In genomic region chrX:1481636-1482529, GRCh38 we compare ENCODE assay signal across 8 cellular contexts. TPM values are rescaled to one million over a fixed set of nuclear protein-coding genes. Genes with fewer than 3 reads are reported as not detected.
A peak's percentile ranks its signal among the peaks of the same experiment; 100 is the strongest.
DNase-seq lines count a peak whose midpoint lies in the region; ATAC-seq and TF ChIP-seq lines count a peak whose summit lies in the region.

No MANE protein-coding gene starts in this region.

- H3K9me3 Mint-ChIP-seq in natural killer cell treated with Interleukin-12 subunit alpha and Interleukin-12 subunit beta and Interleukin-15 and Interleukin-18, amount 100 ng/mL, for 72 hours: peaks cover 6% of the 10 kb centered on the region

- H3K27ac ChIP-seq in esophagus muscularis mucosa (replicated peaks in 1 of 4) (peak overlapping the region; percentile 23 to 59 (median 46)), testis (no peak overlapping the region)

- TF ChIP-seq EP300 in esophagus muscularis mucosa (IDR thresholded peaks at IDR 0.05): no peak

- H3K4me3 ChIP-seq in esophagus muscularis mucosa (peak overlapping the region in 1 of 4 donors; percentile 5), testis (no peak overlapping the region)

- TF ChIP-seq CTCF in esophagus muscularis mucosa (IDR thresholded peaks at IDR 0.05) (peak in 1 of 3 experiments; percentile 3), testis (IDR thresholded peaks at IDR 0.05) (no peak)

- H3K27me3 Mint-ChIP-seq in natural killer cell treated with Interleukin-12 subunit alpha and Interleukin-12 subunit beta and Interleukin-15 and Interleukin-18, amount 100 ng/mL, for 72 hours: no peaks in the 10 kb centered on the region

- WGBS in esophagus muscularis mucosa: 13% methylated on average over 26 of the region's 26 CpGs
- WGBS in testis, 2 donors: 19 to 25% methylated on average over 26 of the region's 26 CpGs

- peaks cover 0 to 32% (median 0%) of the 10 kb centered on the region in 4 donors for H3K27me3 ChIP-seq in esophagus muscularis mucosa
- no peaks in the 10 kb centered on the region for H3K27me3 ChIP-seq in testis

- peaks cover 13% of the 10 kb centered on the region for H3K36me3 Mint-ChIP-seq in natural killer cell treated with Interleukin-12 subunit alpha and Interleukin-12 subunit beta and Interleukin-15 and Interleukin-18, amount 100 ng/mL, for 72 hours

- peaks cover 62 to 69% of the 10 kb centered on the region in 2 donors for H3K4me1 Mint-ChIP-seq in natural killer cell treated with Interleukin-12 subunit alpha and Interleukin-12 subunit beta and Interleukin-15 and Interleukin-18, amount 100 ng/mL, for 72 hours (ENCODE audit: low read depth in 2 of 2)

- intact Hi-C loops in esophagus muscularis mucosa (cut with DNase I): no loop called here
- intact Hi-C loops in testis (cut with DNase I; ENCODE audit: low total_unique reads): no loop called here

- H3K4me3 Mint-ChIP-seq in natural killer cell treated with Interleukin-12 subunit alpha and Interleukin-12 subunit beta and Interleukin-15 and Interleukin-18, amount 100 ng/mL, for 72 hours: peak overlapping the region; percentile 86

- DNase-seq in AG20443 (ENCODE audit: low spot score): peak; percentile 84
- peak; percentile 72 for DNase-seq in HT1080 (ENCODE audit: low read depth)
- peak; percentile 53 to 62 for DNase-seq in activated CD8-positive, alpha-beta memory T cell treated with anti-CD3 and anti-CD28 coated beads for 4 hours (ENCODE audit: low read depth in 2 of 2)
- peak; percentile 93 for DNase-seq in esophagus muscularis mucosa (ENCODE audit: extremely low spot score)
- peak; percentile 93 for DNase-seq in natural killer cell treated with Interleukin-12 subunit alpha and Interleukin-12 subunit beta and Interleukin-15 and Interleukin-18, amount 100 ng/mL, for 72 hours (ENCODE audit: low spot score)
- peak; percentile 64 for DNase-seq in testis
- no peak for DNase-seq in NCI-H1930 (lab: John Stamatoyannopoulos, UW)

- H3K27ac Mint-ChIP-seq in natural killer cell treated with Interleukin-12 subunit alpha and Interleukin-12 subunit beta and Interleukin-15 and Interleukin-18, amount 100 ng/mL, for 72 hours: peak overlapping the region; percentile 97 to 98

- H3K36me3 ChIP-seq in esophagus muscularis mucosa (no peaks in the 10 kb centered on the region), testis (ENCODE audit: low read depth, missing control alignments) (no peaks in the 10 kb centered on the region)

- peaks cover 0 to 8% (median 5%) of the 10 kb centered on the region in 4 donors for H3K4me1 ChIP-seq in esophagus muscularis mucosa
- H3K4me1 ChIP-seq in testis: no peaks in the 10 kb centered on the region

- TF ChIP-seq POLR2A in esophagus muscularis mucosa (IDR thresholded peaks at IDR 0.05; ENCODE audit: low read depth) (no peak), testis (IDR thresholded peaks at IDR 0.05) (no peak)

- peaks cover 0 to 19% (median 16%) of the 10 kb centered on the region in 4 donors for H3K9me3 ChIP-seq in esophagus muscularis mucosa
- no peaks in the 10 kb centered on the region for H3K9me3 ChIP-seq in testis

- ATAC-seq in GM19463 (IDR thresholded peaks at IDR 0.05; ENCODE audit: unreplicated experiment): peak; percentile 35
- ATAC-seq in natural killer cell treated with Interleukin-12 subunit alpha and Interleukin-12 subunit beta and Interleukin-15 and Interleukin-18, amount 100 ng/mL, for 72 hours: peak; percentile 87 to 90

RNA-seq across cellular contexts. Expression of gene ASMTL, which starts 29.2 kb away (rescaled TPM):
- total RNA-seq in HT1080 (2014; rRNA removed; shearing (Covaris generic)): 10.0 and 12.3 TPM in 2 replicates
- polyA plus RNA-seq in HT1080 (2015; cell fraction: cytosol; rRNA removed): 25.1 and 26.2 TPM in 2 replicates
- polyA plus RNA-seq in HT1080 (2015; cell fraction: nucleus; rRNA removed): 34.7 and 41.9 TPM in 2 replicates
- 10 to 100 TPM; 28.7 to 52.2 (median 32.8) TPM for total RNA-seq in esophagus muscularis mucosa
- 10 to 100 TPM; 84.8 to 94.2 TPM for total RNA-seq in natural killer cell treated with Interleukin-12 subunit alpha and Interleukin-12 subunit beta and Interleukin-15 and Interleukin-18, amount 100 ng/mL, for 72 hours
- 10 to 100 TPM; 31.0 to 41.2 TPM for total RNA-seq in testis
- 27.0 TPM for polyA plus RNA-seq in testis (ENCODE audit: insufficient read depth, low read depth, low replicate concordance)

RNA-seq across cellular contexts. Expression of gene P2RY8, which starts 55.1 kb away (rescaled TPM):
- 1.1 and 1.3 TPM in 2 replicates for total RNA-seq in HT1080 (2014; rRNA removed; shearing (Covaris generic))
- not detected in 2 replicates for polyA plus RNA-seq in HT1080 (2015; cell fraction: cytosol; rRNA removed)
- polyA plus RNA-seq in HT1080 (2015; cell fraction: nucleus; rRNA removed): not detected in 2 replicates
- total RNA-seq in esophagus muscularis mucosa (1 to 10 TPM in 3 of 4 donors, under 1 TPM in 1; 0.63 to 3.1 (median 1.9) TPM), testis (under 1 TPM; 0.24 to 0.50 TPM)
- 10 to 100 TPM; 19.5 to 59.1 TPM for total RNA-seq in natural killer cell treated with Interleukin-12 subunit alpha and Interleukin-12 subunit beta and Interleukin-15 and Interleukin-18, amount 100 ng/mL, for 72 hours
- polyA plus RNA-seq in testis (ENCODE audit: insufficient read depth, low read depth, low replicate concordance): 1.1 TPM

Comparison
In these comparisons a context has a peak if more than half of its experiments do, and no peak if none do; other contexts are left out.
1. DNase-seq: peak in AG20443 (single experiment), HT1080 (single experiment), activated CD8-positive, alpha-beta memory T cell treated with anti-CD3 and anti-CD28 coated beads for 4 hours (2 of 2), esophagus muscularis mucosa (single experiment), natural killer cell treated with Interleukin-12 subunit alpha and Interleukin-12 subunit beta and Interleukin-15 and Interleukin-18, amount 100 ng/mL, for 72 hours (single experiment) and testis (single experiment); none in NCI-H1930 (0 of 2).
2. H3K27ac ChIP-seq: peak in esophagus muscularis mucosa (4 of 4); none in testis (0 of 2).